ENCODE assay signal across 8 cellular contexts in the genomic region with DNA sequence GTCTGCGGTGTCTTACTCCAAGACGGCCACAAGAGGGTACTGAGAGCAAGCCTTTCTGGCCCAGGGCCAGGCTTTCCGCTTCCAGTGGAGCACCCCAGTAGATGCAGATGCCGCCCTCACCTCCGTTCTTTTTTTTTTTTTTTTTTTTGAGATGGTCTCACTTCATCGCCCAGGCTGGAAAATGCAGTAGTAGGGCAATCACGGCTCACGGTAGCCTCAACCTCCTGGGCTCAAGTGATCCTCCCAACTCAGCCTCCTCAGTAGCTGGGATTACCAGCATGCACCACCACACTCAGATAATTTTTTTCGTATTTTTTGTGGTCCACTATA. TPM values are rescaled to one million over a fixed set of nuclear protein-coding genes. Genes with fewer than 3 reads are reported as not detected.
DNase-seq lines count a peak whose midpoint lies in the region; ATAC-seq and TF ChIP-seq lines count a peak whose summit lies in the region.

No MANE protein-coding gene starts in this region.

- H3K4me3 ChIP-seq in BE2C (ENCODE audit: low read depth, low read length) (no peak overlapping the region), SK-N-SH (ENCODE audit: low read depth in 2 of 2, low read length in 1 of 2) (no peak overlapping the region), uterus (no peak overlapping the region)

- H3K9ac ChIP-seq in SK-N-SH: no peak overlapping the region

- H4K20me1 ChIP-seq in SK-N-SH (ENCODE audit: insufficient read depth): no peaks in the 10 kb centered on the region

- H3K9me2 ChIP-seq in SK-N-SH: no peaks in the 10 kb centered on the region

- no peaks in the 10 kb centered on the region for H3K79me2 ChIP-seq in SK-N-SH (ENCODE audit: insufficient read depth)

- intact Hi-C loops in head of caudate nucleus (cut with DNase I): no loop called here
- intact Hi-C loops in posterior vena cava (cut with DNase I): loop anchor here (2.0 to 5.0 kb wide), 2 partner anchors 214 kb away; no protein-coding TSS in a partner anchor
- intact Hi-C loops in uterus (cut with DNase I; ENCODE audit: low total_unique reads): no loop called here

- H3K9me3 ChIP-seq in BE2C: no peaks in the 10 kb centered on the region
- no peaks in the 10 kb centered on the region for H3K9me3 ChIP-seq in SK-N-SH
- H3K9me3 ChIP-seq in uterus: no peaks in the 10 kb centered on the region

- peak; percentile 86 for DNase-seq in BE2C
- peak; percentile 72 for DNase-seq in NCI-H1092 (lab: John Stamatoyannopoulos, UW)
- DNase-seq in SK-N-SH: peak; percentile 86
- peak; percentile 82 for DNase-seq in activated naive CD4-positive, alpha-beta T cell treated with anti-CD3 and anti-CD28 coated beads, Interleukin-2, amount 10 ng/mL, durations not matched to agents 7 days and 5 days
- peak; percentile 72 to 93 (median 82) for DNase-seq in head of caudate nucleus
- peak; percentile 93 for DNase-seq in posterior vena cava (ENCODE audit: low spot score)
- peak; percentile 70 to 76 for DNase-seq in uterus

- H3K4me1 Mint-ChIP-seq in activated naive CD4-positive, alpha-beta T cell treated with anti-CD3 and anti-CD28 coated beads, Interleukin-2, amount 10 ng/mL, durations not matched to agents 7 days and 5 days: no peaks in the 10 kb centered on the region

- ATAC-seq in GM21447 (IDR thresholded peaks at IDR 0.05; ENCODE audit: unreplicated experiment): peak; percentile 51

- POLR2A ChIA-PET in SK-N-SH (lab: Yijun Ruan, JAX): interaction anchor here (0.7 kb wide), 1 partner anchor 157 kb away, joined by 6 read pairs; no protein-coding TSS in a partner anchor

- TF ChIP-seq POLR2A in uterus (IDR thresholded peaks at IDR 0.05): no peak

- H3K27me3 Mint-ChIP-seq in activated naive CD4-positive, alpha-beta T cell treated with anti-CD3 and anti-CD28 coated beads, Interleukin-2, amount 10 ng/mL, durations not matched to agents 7 days and 5 days: peaks cover 29% of the 10 kb centered on the region

- H3K4me1 ChIP-seq in BE2C (no peaks in the 10 kb centered on the region), SK-N-SH (ENCODE audit: control insufficient read depth in 1 of 2, insufficient read depth in 2 of 2, low read depth in 1 of 2, low read length in 1 of 2) (peaks cover 0 to 3% of the 10 kb centered on the region in 2 experiments; a peak in 1 of 4 replicates), uterus (peaks cover 0 to 11% of the 10 kb centered on the region in 2 donors)

- peak; percentile 79 for TF ChIP-seq RAD21 in SK-N-SH (IDR thresholded peaks at IDR 0.05; ENCODE audit: low read length)

- no peak overlapping the region for H2AFZ ChIP-seq in SK-N-SH (ENCODE audit: low read depth)

- 4% methylated on average over 8 of the region's 9 CpGs for WGBS in SK-N-SH (ENCODE audit: low lambda C conversion rate)

- H3K4me2 ChIP-seq in SK-N-SH: no peak overlapping the region

- H3K36me3 Mint-ChIP-seq in activated naive CD4-positive, alpha-beta T cell treated with anti-CD3 and anti-CD28 coated beads, Interleukin-2, amount 10 ng/mL, durations not matched to agents 7 days and 5 days: no peaks in the 10 kb centered on the region

- H3K36me3 ChIP-seq in BE2C (no peaks in the 10 kb centered on the region), SK-N-SH (replicated peaks in 1 of 2; ENCODE audit: control insufficient read depth in 1 of 2, insufficient read depth in 2 of 2, low read length in 1 of 2) (no peaks in the 10 kb centered on the region), uterus (no peaks in the 10 kb centered on the region)

- H3K27ac Mint-ChIP-seq in activated naive CD4-positive, alpha-beta T cell treated with anti-CD3 and anti-CD28 coated beads, Interleukin-2, amount 10 ng/mL, durations not matched to agents 7 days and 5 days: no peak overlapping the region

- no peaks in the 10 kb centered on the region for H3K9me3 Mint-ChIP-seq in activated naive CD4-positive, alpha-beta T cell treated with anti-CD3 and anti-CD28 coated beads, Interleukin-2, amount 10 ng/mL, durations not matched to agents 7 days and 5 days

- H3F3A ChIP-seq in SK-N-SH (replicated peaks; ENCODE audit: insufficient read depth): no peaks in the 10 kb centered on the region

- H3K27me3 ChIP-seq in BE2C (peaks cover 11% of the 10 kb centered on the region), SK-N-SH (ENCODE audit: insufficient read depth) (no peaks in the 10 kb centered on the region), uterus (no peaks in the 10 kb centered on the region)

- TF ChIP-seq CTCF in BE2C (IDR thresholded peaks at IDR 0.05; ENCODE audit: low read depth, low read length) (peak; percentile 85), SK-N-SH (IDR thresholded peaks at IDR 0.05) (peak; percentile 70), uterus (IDR thresholded peaks at IDR 0.05) (peak; percentile 62 to 82 (median 75))

- no peak overlapping the region for H3K27ac ChIP-seq in SK-N-SH (ENCODE audit: low read depth in 2 of 2, low read length in 1 of 2)
- H3K27ac ChIP-seq in uterus: no peak overlapping the region

- no peak for TF ChIP-seq EP300 in SK-N-SH (IDR thresholded peaks at IDR 0.05; ENCODE audit: borderline replicate concordance in 1 of 2, low read depth in 1 of 2, low read length in 1 of 2)

- no peak overlapping the region for H3K4me3 Mint-ChIP-seq in activated naive CD4-positive, alpha-beta T cell treated with anti-CD3 and anti-CD28 coated beads, Interleukin-2, amount 10 ng/mL, durations not matched to agents 7 days and 5 days

- CTCF ChIA-PET in SK-N-SH (lab: Yijun Ruan, JAX): interaction anchor here (0.6 to 7.4 kb wide), 15 partner anchors 8 to 391 kb away, joined by 3 to 99 read pairs (median 3); a partner anchor contains a TSS
- CTCF ChIA-PET in activated naive CD4-positive, alpha-beta T cell treated with anti-CD3 and anti-CD28 coated beads, Interleukin-2, amount 10 ng/mL, durations not matched to agents 7 days and 5 days (lab: Charles Lee): interaction anchor here (0.7 to 2.0 kb wide), 5 partner anchors 9 to 384 kb away, joined by 3 to 8 read pairs (median 3); no protein-coding TSS in a partner anchor

TF ChIP-seq in SK-N-SH, 30 proteins besides CTCF, POLR2A, EP300 and RAD21:
- no peak for TF ChIP-seq MEF2A (IDR thresholded peaks at IDR 0.05; ENCODE audit: borderline replicate concordance, low read depth)
- peak; percentile 96 for TF ChIP-seq NFIC (IDR thresholded peaks at IDR 0.05; ENCODE audit: borderline replicate concordance)
- TF ChIP-seq SMC3 (IDR thresholded peaks at IDR 0.05; ENCODE audit: low read depth, low read length): peak; percentile 84
- TF ChIP-seq, protein P1, sequence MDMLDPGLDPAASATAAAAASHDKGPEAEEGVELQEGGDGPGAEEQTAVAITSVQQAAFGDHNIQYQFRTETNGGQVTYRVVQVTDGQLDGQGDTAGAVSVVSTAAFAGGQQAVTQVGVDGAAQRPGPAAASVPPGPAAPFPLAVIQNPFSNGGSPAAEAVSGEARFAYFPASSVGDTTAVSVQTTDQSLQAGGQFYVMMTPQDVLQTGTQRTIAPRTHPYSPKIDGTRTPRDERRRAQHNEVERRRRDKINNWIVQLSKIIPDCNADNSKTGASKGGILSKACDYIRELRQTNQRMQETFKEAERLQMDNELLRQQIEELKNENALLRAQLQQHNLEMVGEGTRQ (IDR thresholded peaks at IDR 0.05; ENCODE audit: borderline replicate concordance, low read depth, low read length): no peak

RNA-seq across cellular contexts. Expression of a gene that starts 5.6 kb away (rescaled TPM):
- not detected for polyA plus RNA-seq in BE2C (2012; ENCODE audit: insufficient read depth, insufficient read length, low read depth)
- polyA plus RNA-seq in SK-N-SH (2012; rRNA removed): not detected in 2 replicates
- not detected in 2 replicates for polyA plus RNA-seq in SK-N-SH (2012; cell fraction: cytosol; rRNA removed)
- polyA plus RNA-seq in SK-N-SH (2012; cell fraction: nucleus; rRNA removed): not detected in 2 replicates
- not detected for total RNA-seq in posterior vena cava
- total RNA-seq in uterus: not detected

RNA-seq across cellular contexts. Expression of a gene that starts 16.1 kb away (rescaled TPM):
- not detected for polyA plus RNA-seq in BE2C (2012; ENCODE audit: insufficient read depth, insufficient read length, low read depth)
- polyA plus RNA-seq in SK-N-SH (2012; rRNA removed): 0.21 and 0.46 TPM in 2 replicates
- polyA plus RNA-seq in SK-N-SH (2012; cell fraction: cytosol; rRNA removed): 0.04 and 0.08 TPM in 2 replicates
- polyA plus RNA-seq in SK-N-SH (2012; cell fraction: nucleus; rRNA removed): 0.72 and 0.73 TPM in 2 replicates
- total RNA-seq in posterior vena cava (1 to 10 TPM; 1.0 to 2.5 TPM), uterus (1 to 10 TPM in 1 of 4 donors, under 1 TPM in 2, not detected in 1; under 0.01 to 5.6 (median 0.41) TPM)

RNA-seq across cellular contexts. Expression of a gene that starts 21.0 kb away (rescaled TPM):
- polyA plus RNA-seq in BE2C (2012; ENCODE audit: insufficient read depth, insufficient read length, low read depth): 142 TPM
- 59.7 and 61.6 TPM in 2 replicates for polyA plus RNA-seq in SK-N-SH (2012; rRNA removed)
- polyA plus RNA-seq in SK-N-SH (2012; cell fraction: cytosol; rRNA removed): 30.0 and 41.9 TPM in 2 replicates
- polyA plus RNA-seq in SK-N-SH (2012; cell fraction: nucleus; rRNA removed): 160 and 189 TPM in 2 replicates
- 10 to 100 TPM; 81.1 to 89.3 TPM for total RNA-seq in posterior vena cava
- 100 to 1,000 TPM in 2 of 4 donors, 10 to 100 TPM in 2; 80.6 to 157 (median 118) TPM for total RNA-seq in uterus

RNA-seq across cellular contexts. Expression of a gene that starts 44.9 kb away (rescaled TPM):
- polyA plus RNA-seq in BE2C (2012; ENCODE audit: insufficient read depth, insufficient read length, low read depth): 29.7 TPM
- polyA plus RNA-seq in SK-N-SH (2012; rRNA removed): 11.8 and 16.0 TPM in 2 replicates
- 4.8 and 7.6 TPM in 2 replicates for polyA plus RNA-seq in SK-N-SH (2012; cell fraction: cytosol; rRNA removed)
- 31.4 and 61.9 TPM in 2 replicates for polyA plus RNA-seq in SK-N-SH (2012; cell fraction: nucleus; rRNA removed)
- total RNA-seq in posterior vena cava (100 to 1,000 TPM in 1 of 2 donors, 10 to 100 TPM in 1; 71.4 to 112 TPM), uterus (10 to 100 TPM; 29.4 to 81.4 (median 60.6) TPM)

Comparison
In these comparisons a context has a peak if more than half of its experiments do, and no peak if none do; other contexts are left out.
1. intact Hi-C loops: an anchor here in posterior vena cava (2.0 to 5.0 kb wide); none called in head of caudate nucleus and uterus.